Comparison of ENCODE assay signal across 10 cellular contexts in the genomic region with DNA sequence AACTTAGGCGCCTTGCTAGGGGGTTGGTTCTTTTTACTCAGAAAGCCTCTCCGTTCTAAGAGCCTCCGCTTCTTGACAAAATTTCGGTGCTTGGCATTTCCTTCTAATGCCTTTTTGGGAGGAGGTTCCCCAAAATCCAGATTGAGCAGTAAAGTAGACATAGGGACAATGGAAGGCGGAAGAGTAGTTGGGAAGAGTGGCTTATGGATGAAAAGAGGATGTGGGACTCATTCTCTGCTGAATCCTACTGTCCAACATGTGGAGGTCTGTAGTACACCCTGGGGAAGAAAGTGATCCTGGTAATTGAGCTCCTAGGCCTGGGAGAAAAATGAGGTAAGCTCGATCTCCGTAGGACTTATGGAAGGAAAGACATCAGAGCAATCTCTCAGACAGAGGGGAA. TPM values are rescaled to one million over a fixed set of nuclear protein-coding genes. Genes with fewer than 3 reads are reported as not detected.
DNase-seq lines count a peak whose midpoint lies in the region; TF ChIP-seq lines count a peak whose summit lies in the region.
"Had no signal": no experiment of that assay in that cellular context is flagged by ENCODE, and none has a peak within 500 bp of the region (broad histone marks: within the 10 kb centered on the region; RNA-seq: fewer than 3 reads in every experiment).

No MANE protein-coding gene starts in this region.

- H3K9me3 Mint-ChIP-seq in glutamatergic neuron (ENCODE audit: unreplicated experiment): peaks cover 10% of the 10 kb centered on the region
- H3K9me3 Mint-ChIP-seq: activated T-cell treated with anti-CD3 and anti-CD28 coated beads, Interleukin-2, amount 50 U/mL, for 24 hours had no signal

- H3K9me2 ChIP-seq in GM23248 (ENCODE audit: insufficient read depth): no peaks in the 10 kb centered on the region

- no peaks in the 10 kb centered on the region for H3K36me3 Mint-ChIP-seq in glutamatergic neuron (ENCODE audit: unreplicated experiment)

- H3K9ac ChIP-seq in GM23248 (peak overlapping the region; percentile 99), skeletal muscle satellite cell (ENCODE audit: low read depth, low read length) (peak overlapping the region; percentile 94)

- peaks cover 71% of the 10 kb centered on the region for H3K79me2 ChIP-seq in GM23248 (ENCODE audit: insufficient read depth)

- H2AFZ ChIP-seq in GM23248: no peak overlapping the region

- H3K27ac ChIP-seq in GM23248 (peak overlapping the region; percentile 96), SJSA1 (peak overlapping the region; percentile 74)

- H3F3A ChIP-seq in GM23248 (ENCODE audit: insufficient read depth): peaks cover 6% of the 10 kb centered on the region; the same call in 1 of the 2 replicates

- no peaks in the 10 kb centered on the region for H3K9me3 ChIP-seq in GM23248 (ENCODE audit: low read depth)
- no peaks in the 10 kb centered on the region for H3K9me3 ChIP-seq in SJSA1 (replicated peaks)
- H3K9me3 ChIP-seq in skeletal muscle satellite cell (replicated peaks; ENCODE audit: low read length): no peaks in the 10 kb centered on the region

- peak overlapping the region; percentile 94 for H3K27ac Mint-ChIP-seq in glutamatergic neuron (ENCODE audit: unreplicated experiment)
- H3K27ac Mint-ChIP-seq: activated T-cell treated with anti-CD3 and anti-CD28 coated beads, Interleukin-2, amount 50 U/mL, for 24 hours had no signal

- 22 to 31% methylated on average over 7 of the region's 7 CpGs for WGBS in GM23248 (ENCODE audit: low coverage in 1 of 2, low lambda C conversion rate in 2 of 2, missing lambda C conversion rate in 2 of 2), 2 experiments

- H3K36me3 ChIP-seq in GM23248 (ENCODE audit: low read depth) (peaks cover 21% of the 10 kb centered on the region; the same call in 1 of the 2 replicates), SJSA1 (peaks cover 51% of the 10 kb centered on the region), skeletal muscle satellite cell (ENCODE audit: insufficient read depth, low read length) (peaks cover 26% of the 10 kb centered on the region)

- DNase-seq in GM23248 (peak; percentile 22), SJSA1 (ENCODE audit: low read depth in 1 of 2, low spot score in 2 of 2) (no peak), glutamatergic neuron (no peak), HUDEP-2 (lab: John Stamatoyannopoulos, UW; ENCODE audit: unreplicated experiment in 76 of 76) (no peak), A172 (ENCODE audit: low spot score) (no peak), NCI-H2081 (lab: John Stamatoyannopoulos, UW) (no peak)
- no peak for DNase-seq in activated CD4-positive, CD25-positive, alpha-beta regulatory T cell treated with anti-CD3 and anti-CD28 coated beads, Interleukin-2, amount 50 U/mL, for 72 hours
- DNase-seq: activated T-cell treated with anti-CD3 and anti-CD28 coated beads, Interleukin-2, amount 50 U/mL, for 24 hours; NCI-H2029 treated with DMSO at 0.1 percent for 48 hours had no signal

- no peak for TF ChIP-seq CTCF in glutamatergic neuron (IDR thresholded peaks at IDR 0.05; ENCODE audit: partially characterized antibody, unreplicated experiment)

- peaks cover 11% of the 10 kb centered on the region for H3K4me1 Mint-ChIP-seq in glutamatergic neuron (ENCODE audit: low read depth, unreplicated experiment)

- in situ Hi-C loops in GM23248 (cut with MboI): no loop called here

- H3K27me3 ChIP-seq in GM23248 (replicated peaks; ENCODE audit: insufficient read depth) (no peaks in the 10 kb centered on the region), SJSA1 (replicated peaks) (no peaks in the 10 kb centered on the region), skeletal muscle satellite cell (ENCODE audit: control insufficient read depth, insufficient read depth, low read length) (no peaks in the 10 kb centered on the region)

- H3K27me3 Mint-ChIP-seq in glutamatergic neuron (ENCODE audit: unreplicated experiment): peaks cover 12% of the 10 kb centered on the region
- H3K27me3 Mint-ChIP-seq: activated T-cell treated with anti-CD3 and anti-CD28 coated beads, Interleukin-2, amount 50 U/mL, for 24 hours had no signal

- peak overlapping the region; percentile 98 for H3K4me2 ChIP-seq in GM23248 (ENCODE audit: unreplicated experiment)
- peak overlapping the region; percentile 80 for H3K4me2 ChIP-seq in skeletal muscle satellite cell (ENCODE audit: low read length)

- H3K4me1 ChIP-seq in GM23248 (ENCODE audit: insufficient read depth) (peaks cover 29% of the 10 kb centered on the region), SJSA1 (replicated peaks) (peaks cover 31% of the 10 kb centered on the region), skeletal muscle satellite cell (ENCODE audit: control insufficient read depth, insufficient read depth, low read length) (peaks cover 33% of the 10 kb centered on the region)

- H3K4me3 ChIP-seq in GM23248: peak overlapping the region; percentile 99
- peak overlapping the region; percentile 80 for H3K4me3 ChIP-seq in SJSA1
- peak overlapping the region; percentile 93 for H3K4me3 ChIP-seq in skeletal muscle satellite cell (ENCODE audit: low read length)

- no peaks in the 10 kb centered on the region for H4K20me1 ChIP-seq in GM23248 (ENCODE audit: insufficient read depth)

- no peak overlapping the region for H3K4me3 Mint-ChIP-seq in glutamatergic neuron (ENCODE audit: unreplicated experiment)
- H3K4me3 Mint-ChIP-seq: activated T-cell treated with anti-CD3 and anti-CD28 coated beads, Interleukin-2, amount 50 U/mL, for 24 hours had no signal

RNA-seq across cellular contexts. Expression of a gene that starts 0.8 kb away (rescaled TPM):
- total RNA-seq in GM23248 (2014; rRNA removed; shearing (Covaris generic)): 4.5 and 5.6 TPM in 2 replicates
- 7.4 and 10.1 TPM in 2 replicates for polyA plus RNA-seq in GM23248 (2016; fragmentation: Nextera tagmentation; extraction: Ambion mirVana)
- total RNA-seq in SJSA1 (2014; rRNA removed; shearing (Covaris generic)): 6.4 and 6.5 TPM in 2 replicates
- total RNA-seq in glutamatergic neuron (ENCODE audit: unreplicated experiment): 27.1 TPM
- 5.7 and 7.1 TPM in 2 replicates for total RNA-seq in skeletal muscle satellite cell (2012; rRNA removed)
- 4.9 and 5.7 TPM in 2 replicates for total RNA-seq in A172 (2014; rRNA removed; shearing (Covaris generic))

RNA-seq across cellular contexts. Expression of a gene that starts 1.1 kb away (rescaled TPM):
- total RNA-seq in GM23248 (2014; rRNA removed; shearing (Covaris generic)): 10.4 TPM in 2 replicates
- 17.8 and 21.5 TPM in 2 replicates for polyA plus RNA-seq in GM23248 (2016; fragmentation: Nextera tagmentation; extraction: Ambion mirVana)
- total RNA-seq in SJSA1 (2014; rRNA removed; shearing (Covaris generic)): 13.8 and 21.5 TPM in 2 replicates
- total RNA-seq in glutamatergic neuron (ENCODE audit: unreplicated experiment): 32.6 TPM
- total RNA-seq in skeletal muscle satellite cell (2012; rRNA removed): 22.1 and 27.4 TPM in 2 replicates
- 18.9 and 25.6 TPM in 2 replicates for total RNA-seq in A172 (2014; rRNA removed; shearing (Covaris generic))

RNA-seq across cellular contexts. Expression of a gene that starts 13.4 kb away (rescaled TPM):
- 49.2 and 55.7 TPM in 2 replicates for total RNA-seq in GM23248 (2014; rRNA removed; shearing (Covaris generic))
- polyA plus RNA-seq in GM23248 (2016; fragmentation: Nextera tagmentation; extraction: Ambion mirVana): 91.4 and 93.7 TPM in 2 replicates
- total RNA-seq in SJSA1 (2014; rRNA removed; shearing (Covaris generic)): 70.0 and 126 TPM in 2 replicates
- 25.1 TPM for total RNA-seq in glutamatergic neuron (ENCODE audit: unreplicated experiment)
- total RNA-seq in skeletal muscle satellite cell (2012; rRNA removed): 59.2 and 63.1 TPM in 2 replicates
- total RNA-seq in A172 (2014; rRNA removed; shearing (Covaris generic)): 133 and 138 TPM in 2 replicates

RNA-seq across cellular contexts. Expression of a gene that starts 22.1 kb away (rescaled TPM):
- 23.3 and 38.8 TPM in 2 replicates for total RNA-seq in GM23248 (2014; rRNA removed; shearing (Covaris generic))
- 64.1 and 68.6 TPM in 2 replicates for polyA plus RNA-seq in GM23248 (2016; fragmentation: Nextera tagmentation; extraction: Ambion mirVana)
- total RNA-seq in SJSA1 (2014; rRNA removed; shearing (Covaris generic)): 2.8 and 6.7 TPM in 2 replicates
- 2.4 TPM for total RNA-seq in glutamatergic neuron (ENCODE audit: unreplicated experiment)
- 12.4 and 20.3 TPM in 2 replicates for total RNA-seq in skeletal muscle satellite cell (2012; rRNA removed)
- 5.4 and 6.3 TPM in 2 replicates for total RNA-seq in A172 (2014; rRNA removed; shearing (Covaris generic))

RNA-seq across cellular contexts. Expression of a gene that starts 24.0 kb away (rescaled TPM):
- total RNA-seq in GM23248 (2014; rRNA removed; shearing (Covaris generic)): 184 and 185 TPM in 2 replicates
- polyA plus RNA-seq in GM23248 (2016; fragmentation: Nextera tagmentation; extraction: Ambion mirVana): 95.4 and 131 TPM in 2 replicates
- 324 and 387 TPM in 2 replicates for total RNA-seq in SJSA1 (2014; rRNA removed; shearing (Covaris generic))
- total RNA-seq in glutamatergic neuron (ENCODE audit: unreplicated experiment): 147 TPM
- total RNA-seq in skeletal muscle satellite cell (2012; rRNA removed): 153 and 218 TPM in 2 replicates
- total RNA-seq in A172 (2014; rRNA removed; shearing (Covaris generic)): 430 and 446 TPM in 2 replicates
